Comparison of ENCODE assay signal across 10 cellular contexts in the genomic region with DNA sequence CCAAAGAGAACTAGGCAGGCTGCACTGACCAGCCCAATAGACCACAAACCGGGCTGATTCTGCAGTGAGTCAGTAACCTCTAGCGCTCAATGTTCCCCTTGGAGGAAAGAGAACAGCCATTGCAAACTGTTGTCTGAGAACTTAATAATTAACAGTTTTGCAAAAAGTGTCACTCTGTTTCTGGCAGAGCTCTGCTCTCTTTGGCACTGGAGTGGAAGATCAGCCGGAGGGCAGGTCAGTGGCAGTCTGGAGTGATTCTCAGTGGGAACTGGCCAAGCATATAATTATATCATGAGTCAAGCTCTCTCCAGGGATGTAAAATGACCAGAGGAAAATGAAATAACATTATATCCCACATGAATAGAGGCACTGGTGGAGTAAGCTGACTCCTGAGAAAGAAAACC.
DNase-seq lines count a peak whose midpoint lies in the region; ATAC-seq and TF ChIP-seq lines count a peak whose summit lies in the region.
"Had no signal": no experiment of that assay in that cellular context is flagged by ENCODE, and none has a peak within 500 bp of the region (broad histone marks: within the 10 kb centered on the region; RNA-seq: fewer than 3 reads in every experiment).

No MANE protein-coding gene starts in this region.

- H3K4me3 ChIP-seq in AG10803 (ENCODE audit: low read length) (no peak overlapping the region), epithelial cell of proximal tubule (ENCODE audit: low read depth, low read length) (no peak overlapping the region)

- DNase-seq in AG10803 (ENCODE audit: low read depth) (peak; percentile 84), NCI-H226 (peak; percentile 11), epithelial cell of proximal tubule (ENCODE audit: low read depth) (peak; percentile 92), myocyte (ENCODE audit: low read depth) (peak; percentile 88), NK-92 (lab: John Stamatoyannopoulos, UW; ENCODE audit: unreplicated experiment) (no peak)
- DNase-seq in activated CD8-positive, alpha-beta memory T cell treated with anti-CD3 and anti-CD28 coated beads for 24 hours, result no peak
- DNase-seq: NCI-H1436, T-helper 1 cell had no signal

- TF ChIP-seq CTCF in AG10803 (conservative IDR thresholded peaks at IDR 0.05; ENCODE audit: low read length) (no peak; the same call in 1 of the 2 replicates), epithelial cell of proximal tubule (conservative IDR thresholded peaks at IDR 0.05; ENCODE audit: low read depth, low read length) (no peak)

- ATAC-seq in GM18502 (IDR thresholded peaks at IDR 0.05; ENCODE audit: poor library complexity, unreplicated experiment) (no peak), GM19023 (IDR thresholded peaks at IDR 0.05; ENCODE audit: unreplicated experiment) (no peak)

Comparison
In these comparisons a context has a peak if more than half of its experiments do, and no peak if none do; other contexts are left out.
1. DNase-seq: peak in AG10803 (single experiment), NCI-H226 (single experiment), epithelial cell of proximal tubule (single experiment) and myocyte (single experiment); none in activated CD8-positive, alpha-beta memory T cell treated with anti-CD3 and anti-CD28 coated beads for 24 hours (single experiment) and NK-92 (single experiment).